Comparison of ENCODE assay signal across 1 cellular context in genomic region chr1:201942129-201942495, GRCh38.
A peak's percentile ranks its signal among the peaks of the same experiment; 100 is the strongest.
TF ChIP-seq lines count a peak whose summit lies in the region.

No MANE protein-coding gene starts in this region.

TF ChIP-seq in H1, 55 proteins besides CTCF, POLR2A, EP300 and RAD21:
- TF ChIP-seq CTBP2 (IDR thresholded peaks at IDR 0.05; ENCODE audit: borderline replicate concordance, insufficient read depth, insufficient read length, low read length) (no peak), ATF2 (IDR thresholded peaks at IDR 0.05; ENCODE audit: low read length) (0 out of 2 replicates have a peak, but pooled peaks have one; percentile 52), GTF2F1 (IDR thresholded peaks at IDR 0.05; ENCODE audit: borderline replicate concordance, low read depth, low read length) (no peak), CHD1 (IDR thresholded peaks at IDR 0.05; ENCODE audit: low read depth, low read length) (no peak), GABPA (IDR thresholded peaks at IDR 0.05; ENCODE audit: borderline replicate concordance, insufficient read depth, low read length) (no peak), JUN (IDR thresholded peaks at IDR 0.05; ENCODE audit: low read depth, low read length) (no peak), KDM1A (IDR thresholded peaks at IDR 0.05; ENCODE audit: borderline replicate concordance, low read length) (peak; percentile 59; the same call in 1 of the 2 replicates), KDM5A (IDR thresholded peaks at IDR 0.05; ENCODE audit: low read length) (no peak), CREB1 (IDR thresholded peaks at IDR 0.05) (no peak; the same call in 1 of the 2 replicates), ASH2L (IDR thresholded peaks at IDR 0.05; ENCODE audit: low read length) (peak; percentile 15), NRF1 (IDR thresholded peaks at IDR 0.05; ENCODE audit: low read depth, low read length) (no peak), HDAC2 (IDR thresholded peaks at IDR 0.05; ENCODE audit: borderline replicate concordance in 1 of 2, low read depth in 2 of 2, low read length in 2 of 2) (peak in 1 of 2 experiments; percentile 39; a peak in 1 of 4 replicates)
